9 cellular contexts compared by ENCODE assay signal in the genomic region with DNA sequence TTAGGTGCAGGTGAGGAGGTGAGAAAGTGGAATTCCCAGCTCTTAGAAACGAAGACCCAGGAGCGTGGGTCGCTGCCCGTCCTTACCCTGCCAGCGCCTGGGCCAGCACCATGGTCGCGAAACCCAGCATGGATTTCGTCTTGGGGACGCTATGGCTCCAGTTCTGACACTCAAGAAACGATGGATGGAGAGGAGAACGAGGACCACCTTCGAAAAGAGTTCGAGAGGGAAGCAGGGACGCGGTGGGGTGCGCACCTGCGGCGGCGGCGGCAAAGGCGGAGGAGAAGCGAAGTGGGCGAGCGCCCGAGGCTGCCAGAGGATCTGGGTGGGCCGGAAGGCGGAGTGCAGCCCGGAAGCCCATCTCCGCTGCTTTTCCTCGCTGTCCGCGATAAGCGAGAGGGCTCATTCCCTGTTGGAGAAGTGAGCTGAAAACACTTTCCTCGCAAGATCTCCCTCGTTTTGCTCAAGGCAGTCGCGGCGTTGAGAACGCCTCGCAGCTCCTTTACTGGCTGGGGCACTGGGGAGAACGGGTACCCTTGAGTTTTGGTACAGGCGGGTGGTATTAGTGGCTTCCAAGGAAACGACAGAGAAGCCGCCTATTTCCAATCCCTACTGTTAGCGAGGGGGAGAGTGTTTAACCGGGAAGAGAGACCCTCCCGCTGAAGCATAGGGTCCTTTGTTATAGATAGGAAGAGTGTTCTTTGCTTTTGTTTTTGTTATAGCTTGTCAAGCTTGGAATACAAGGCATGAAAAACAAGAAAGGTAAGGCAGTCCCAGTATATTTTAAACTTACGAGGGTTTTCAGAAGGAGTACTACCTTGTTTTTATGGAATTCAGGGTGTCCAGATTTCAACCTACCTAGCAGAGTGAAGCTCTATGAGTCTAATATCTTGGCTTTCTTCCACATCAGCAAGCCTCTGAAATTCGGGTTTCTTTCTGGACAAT.
DNase-seq lines count a peak whose midpoint lies in the region; TF ChIP-seq lines count a peak whose summit lies in the region.
"Had no signal": no experiment of that assay in that cellular context is flagged by ENCODE, and none has a peak within 500 bp of the region (broad histone marks: within the 10 kb centered on the region; RNA-seq: fewer than 3 reads in every experiment).

No MANE protein-coding gene starts in this region.

- H3K27ac Mint-ChIP-seq in endodermal cell, result no peak overlapping the region

- peaks cover 29% of the 10 kb centered on the region for H3K4me1 Mint-ChIP-seq in endodermal cell

- H4K20me1 ChIP-seq in neural cell (ENCODE audit: insufficient read depth), result no peaks in the 10 kb centered on the region

- peak overlapping the region; percentile 13 for H3K4me2 ChIP-seq in neural cell (ENCODE audit: low read length)

- H3K4me3 ChIP-seq in GM08714 (ENCODE audit: low read length) (peak overlapping the region; percentile 21), MG63 (peak overlapping the region; percentile 36), endodermal cell (ENCODE audit: low read length) (peak overlapping the region; percentile 87), neural cell (ENCODE audit: low read length) (peak overlapping the region; percentile 66)

- no peaks in the 10 kb centered on the region for H3K9me3 Mint-ChIP-seq in endodermal cell

- H3K4me1 ChIP-seq in endodermal cell (ENCODE audit: control insufficient read depth, insufficient read depth, low read length), result no peaks in the 10 kb centered on the region

- H3K36me3 ChIP-seq in MG63 (no peaks in the 10 kb centered on the region), endodermal cell (ENCODE audit: control insufficient read depth, insufficient read depth, low read length) (no peaks in the 10 kb centered on the region), neural cell (ENCODE audit: insufficient read depth, low read length) (no peaks in the 10 kb centered on the region)

- H3K9me3 ChIP-seq in MG63 (no peaks in the 10 kb centered on the region), endodermal cell (ENCODE audit: control insufficient read depth, low read length) (no peaks in the 10 kb centered on the region), neural cell (ENCODE audit: low read length) (no peaks in the 10 kb centered on the region)

- TF ChIP-seq RAD21 in neural cell (conservative IDR thresholded peaks at IDR 0.05), result no peak

- no peak overlapping the region for H2AFZ ChIP-seq in neural cell (ENCODE audit: low read depth, low read length)

- H3K9ac ChIP-seq in endodermal cell (ENCODE audit: extremely low read depth, low read length, poor library complexity, severe bottlenecking) (no peak overlapping the region), neural cell (ENCODE audit: low read length) (no peak overlapping the region)

- H3K4me3 Mint-ChIP-seq in endodermal cell, result peak overlapping the region; percentile 72
- H3K4me3 Mint-ChIP-seq: activated T-cell treated with anti-CD3 and anti-CD28 coated beads, Interleukin-2, amount 50 U/mL, for 4 hours had no signal

- no peaks in the 10 kb centered on the region for H3K9me2 ChIP-seq in neural cell (ENCODE audit: insufficient read depth, low read length)

- no peaks in the 10 kb centered on the region; the same call in 1 of the 2 replicates for H3K27me3 ChIP-seq in MG63
- peaks cover 100% of the 10 kb centered on the region for H3K27me3 ChIP-seq in endodermal cell (ENCODE audit: control insufficient read depth, insufficient read depth, low read length, poor library complexity, severe bottlenecking)
- peaks cover 100% of the 10 kb centered on the region for H3K27me3 ChIP-seq in neural cell (ENCODE audit: insufficient read depth, low read depth, low read length)

- TF ChIP-seq EP300 in neural cell (conservative IDR thresholded peaks at IDR 0.05; ENCODE audit: poor library complexity, severe bottlenecking), result no peak

- DNase-seq in MG63 (no peak), endodermal cell (peak; percentile 77), activated gamma-delta T cell (lab: John Stamatoyannopoulos, UW) (no peak), midbrain (lab: John Stamatoyannopoulos, UW) (no peak)
- no peak for DNase-seq in stimulated activated CD4-positive, alpha-beta T cell treated with anti-CD3 and anti-CD28 coated beads, Interleukin-15, amount 100 ng/mL, for 24 hours
- DNase-seq: activated T-cell treated with anti-CD3 and anti-CD28 coated beads, Interleukin-2, amount 50 U/mL, for 4 hours; effector CD4-positive, alpha-beta T cell had no signal

- no peaks in the 10 kb centered on the region for H3K79me2 ChIP-seq in neural cell (replicated peaks; ENCODE audit: insufficient read depth, low read length)

- TF ChIP-seq CTCF in endodermal cell (conservative IDR thresholded peaks at IDR 0.05) (no peak), neural cell (IDR thresholded peaks at IDR 0.05; ENCODE audit: poor library complexity, severe bottlenecking) (no peak)

- no peaks in the 10 kb centered on the region for H3F3A ChIP-seq in neural cell (ENCODE audit: insufficient read depth, low read length, poor library complexity, severe bottlenecking)

- peaks cover 98% of the 10 kb centered on the region for H3K27me3 Mint-ChIP-seq in endodermal cell (ENCODE audit: insufficient read depth)

- no peaks in the 10 kb centered on the region for H3K36me3 Mint-ChIP-seq in endodermal cell (ENCODE audit: low read depth)

- no peak overlapping the region for H3K27ac ChIP-seq in endodermal cell (ENCODE audit: low read depth, low read length)
- no peak overlapping the region for H3K27ac ChIP-seq in neural cell (ENCODE audit: low read length)

- WGBS in endodermal cell (ENCODE audit: insufficient coverage in 1 of 2, insufficient read length in 1 of 2), 2 experiments, result 3 to 4% methylated on average over 24 to 49 of the region's 49 CpGs

TF ChIP-seq in neural cell, 6 proteins besides CTCF, POLR2A, EP300 and RAD21:
- TF ChIP-seq SMC3 (conservative IDR thresholded peaks at IDR 0.05; ENCODE audit: poor library complexity), result no peak
- TF ChIP-seq, protein P1, sequence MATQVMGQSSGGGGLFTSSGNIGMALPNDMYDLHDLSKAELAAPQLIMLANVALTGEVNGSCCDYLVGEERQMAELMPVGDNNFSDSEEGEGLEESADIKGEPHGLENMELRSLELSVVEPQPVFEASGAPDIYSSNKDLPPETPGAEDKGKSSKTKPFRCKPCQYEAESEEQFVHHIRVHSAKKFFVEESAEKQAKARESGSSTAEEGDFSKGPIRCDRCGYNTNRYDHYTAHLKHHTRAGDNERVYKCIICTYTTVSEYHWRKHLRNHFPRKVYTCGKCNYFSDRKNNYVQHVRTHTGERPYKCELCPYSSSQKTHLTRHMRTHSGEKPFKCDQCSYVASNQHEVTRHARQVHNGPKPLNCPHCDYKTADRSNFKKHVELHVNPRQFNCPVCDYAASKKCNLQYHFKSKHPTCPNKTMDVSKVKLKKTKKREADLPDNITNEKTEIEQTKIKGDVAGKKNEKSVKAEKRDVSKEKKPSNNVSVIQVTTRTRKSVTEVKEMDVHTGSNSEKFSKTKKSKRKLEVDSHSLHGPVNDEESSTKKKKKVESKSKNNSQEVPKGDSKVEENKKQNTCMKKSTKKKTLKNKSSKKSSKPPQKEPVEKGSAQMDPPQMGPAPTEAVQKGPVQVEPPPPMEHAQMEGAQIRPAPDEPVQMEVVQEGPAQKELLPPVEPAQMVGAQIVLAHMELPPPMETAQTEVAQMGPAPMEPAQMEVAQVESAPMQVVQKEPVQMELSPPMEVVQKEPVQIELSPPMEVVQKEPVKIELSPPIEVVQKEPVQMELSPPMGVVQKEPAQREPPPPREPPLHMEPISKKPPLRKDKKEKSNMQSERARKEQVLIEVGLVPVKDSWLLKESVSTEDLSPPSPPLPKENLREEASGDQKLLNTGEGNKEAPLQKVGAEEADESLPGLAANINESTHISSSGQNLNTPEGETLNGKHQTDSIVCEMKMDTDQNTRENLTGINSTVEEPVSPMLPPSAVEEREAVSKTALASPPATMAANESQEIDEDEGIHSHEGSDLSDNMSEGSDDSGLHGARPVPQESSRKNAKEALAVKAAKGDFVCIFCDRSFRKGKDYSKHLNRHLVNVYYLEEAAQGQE (IDR thresholded peaks at IDR 0.05; ENCODE audit: borderline replicate concordance), result no peak
- TF ChIP-seq POLR2AphosphoS5 (IDR thresholded peaks at IDR 0.05), result peak; percentile 32
- no peak for TF ChIP-seq MXI1 (conservative IDR thresholded peaks at IDR 0.05; ENCODE audit: poor library complexity, severe bottlenecking)
- no peak for TF ChIP-seq EZH2 (IDR thresholded peaks at IDR 0.05; ENCODE audit: borderline replicate concordance, insufficient read depth, low read length, poor library complexity, severe bottlenecking)
- no peak for TF ChIP-seq TAF1 (IDR thresholded peaks at IDR 0.05; ENCODE audit: low read depth)

Comparison
In these comparisons a context has a peak if more than half of its experiments do, and no peak if none do; other contexts are left out.
1. H3K4me3 ChIP-seq: peak in every context shown above with its lines; median percentile 87 in endodermal cell; 66 in neural cell; 36 in MG63; 21 in GM08714.